In genomic region chr6:110179406-110180227, GRCh38 we compare ENCODE assay signal across 1 cellular context.
A peak's percentile ranks its signal among the peaks of the same experiment; 100 is the strongest.
TF ChIP-seq lines count a peak whose summit lies in the region.

Gene WASF1 (minus strand): TSS chr6:110179670. CDS start chr6:110127601, 52,069 bp downstream.

TF ChIP-seq in GM23338, 12 proteins besides CTCF, POLR2A, EP300 and RAD21 (continued from another document):
- TF ChIP-seq ZNF462 (CRISPR knock-in tag; IDR thresholded peaks at IDR 0.05) (no peak), POLR2AphosphoS5 (IDR thresholded peaks at IDR 0.05; ENCODE audit: low read depth) (peak; percentile 76)
TF ChIP-seq in GM23338: peak in this region for 3.
